1 cellular context compared by ENCODE assay signal in genomic region chr1:41880951-41881885, GRCh38.
TF ChIP-seq lines count a peak whose summit lies in the region.

No MANE protein-coding gene starts in this region.

TF ChIP-seq in K562, 482 proteins besides CTCF, POLR2A, EP300 and RAD21 (continued from another document and continues in another):
- TF ChIP-seq DEAF1 (CRISPR knock-in tag; IDR thresholded peaks at IDR 0.05) (no peak), ETV1 (tag; conservative IDR thresholded peaks at IDR 0.05; ENCODE audit: low read depth) (no peak), NR2C2 (CRISPR knock-in tag; IDR thresholded peaks at IDR 0.05) (no peak), NR2C2 (tag; IDR thresholded peaks at IDR 0.05) (peak; percentile 16; the same call in 1 of the 2 replicates), ZNF324 (CRISPR knock-in tag; IDR thresholded peaks at IDR 0.05) (no peak), ARID2 (IDR thresholded peaks at IDR 0.05) (no peak), CEBPB (tag; IDR thresholded peaks at IDR 0.05) (peak; percentile 82), ZZZ3 (IDR thresholded peaks at IDR 0.05) (no peak), NFIC (IDR thresholded peaks at IDR 0.05) (no peak), CREB3L1 (IDR thresholded peaks at IDR 0.05; ENCODE audit: borderline replicate concordance, low read depth) (no peak), HES1 (IDR thresholded peaks at IDR 0.05; ENCODE audit: low read depth) (no peak), CBX1 (IDR thresholded peaks at IDR 0.05; ENCODE audit: low read depth) (no peak), ZNF146 (CRISPR knock-in tag; IDR thresholded peaks at IDR 0.05; ENCODE audit: unreplicated experiment) (no peak), MGA (IDR thresholded peaks at IDR 0.05) (0 out of 2 replicates have a peak, but pooled peaks have one; percentile 15), RERE (CRISPR knock-in tag; IDR thresholded peaks at IDR 0.05; ENCODE audit: borderline replicate concordance) (no peak), MEIS2 (IDR thresholded peaks at IDR 0.05; ENCODE audit: partially characterized antibody) (peak; percentile 27), ZFP1 (CRISPR knock-in tag; IDR thresholded peaks at IDR 0.05) (no peak), MNT (conservative IDR thresholded peaks at IDR 0.05) (peak in 1 of 2 experiments; percentile 28; a peak in 1 of 4 replicates), RBM25 (IDR thresholded peaks at IDR 0.05; ENCODE audit: low read depth, low read length, severe bottlenecking) (no peak), ZNF354B (CRISPR knock-in tag; IDR thresholded peaks at IDR 0.05) (no peak), STAT5A (IDR thresholded peaks at IDR 0.05; ENCODE audit: borderline replicate concordance, low read length) (no peak)
